In the genomic region with DNA sequence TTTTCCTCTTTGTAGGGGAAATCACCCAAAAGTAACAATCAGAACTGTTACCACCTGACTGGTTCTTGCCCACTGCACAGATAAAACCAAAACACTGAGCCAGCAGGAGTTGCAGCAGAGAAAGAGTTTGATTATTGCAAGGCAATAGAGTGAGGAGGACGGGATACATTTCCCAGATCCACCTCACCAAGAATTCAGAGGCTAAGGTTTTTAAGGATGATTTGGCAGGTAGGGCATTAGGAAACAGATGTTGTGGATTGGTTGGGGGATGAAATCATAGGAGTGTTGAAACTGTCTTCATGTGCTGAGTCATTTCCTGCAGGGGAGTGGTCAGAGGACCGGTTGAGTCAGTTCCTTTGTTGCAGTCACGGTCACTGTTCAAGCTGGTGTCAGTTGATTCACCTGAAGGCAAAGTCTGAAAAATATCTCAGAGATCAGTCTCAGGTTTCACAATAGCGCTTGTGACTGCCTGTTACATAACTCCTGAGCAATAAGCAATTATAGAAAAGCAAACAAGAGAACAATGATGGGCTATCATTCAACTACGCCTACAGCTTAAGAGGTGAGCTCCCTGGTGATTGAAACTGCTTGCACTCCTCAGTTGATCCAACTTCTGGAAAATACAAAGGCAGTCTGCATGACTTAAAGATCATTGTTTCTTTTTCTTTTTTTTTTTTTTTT, we compare ENCODE assay signal across 1 cellular context.
A peak's percentile ranks its signal among the peaks of the same experiment; 100 is the strongest.
TF ChIP-seq lines count a peak whose summit lies in the region.

No MANE protein-coding gene starts in this region.

TF ChIP-seq in GM12878, 131 proteins besides CTCF, POLR2A, EP300 and RAD21 (continued from another document):
- TF ChIP-seq, protein P1, sequence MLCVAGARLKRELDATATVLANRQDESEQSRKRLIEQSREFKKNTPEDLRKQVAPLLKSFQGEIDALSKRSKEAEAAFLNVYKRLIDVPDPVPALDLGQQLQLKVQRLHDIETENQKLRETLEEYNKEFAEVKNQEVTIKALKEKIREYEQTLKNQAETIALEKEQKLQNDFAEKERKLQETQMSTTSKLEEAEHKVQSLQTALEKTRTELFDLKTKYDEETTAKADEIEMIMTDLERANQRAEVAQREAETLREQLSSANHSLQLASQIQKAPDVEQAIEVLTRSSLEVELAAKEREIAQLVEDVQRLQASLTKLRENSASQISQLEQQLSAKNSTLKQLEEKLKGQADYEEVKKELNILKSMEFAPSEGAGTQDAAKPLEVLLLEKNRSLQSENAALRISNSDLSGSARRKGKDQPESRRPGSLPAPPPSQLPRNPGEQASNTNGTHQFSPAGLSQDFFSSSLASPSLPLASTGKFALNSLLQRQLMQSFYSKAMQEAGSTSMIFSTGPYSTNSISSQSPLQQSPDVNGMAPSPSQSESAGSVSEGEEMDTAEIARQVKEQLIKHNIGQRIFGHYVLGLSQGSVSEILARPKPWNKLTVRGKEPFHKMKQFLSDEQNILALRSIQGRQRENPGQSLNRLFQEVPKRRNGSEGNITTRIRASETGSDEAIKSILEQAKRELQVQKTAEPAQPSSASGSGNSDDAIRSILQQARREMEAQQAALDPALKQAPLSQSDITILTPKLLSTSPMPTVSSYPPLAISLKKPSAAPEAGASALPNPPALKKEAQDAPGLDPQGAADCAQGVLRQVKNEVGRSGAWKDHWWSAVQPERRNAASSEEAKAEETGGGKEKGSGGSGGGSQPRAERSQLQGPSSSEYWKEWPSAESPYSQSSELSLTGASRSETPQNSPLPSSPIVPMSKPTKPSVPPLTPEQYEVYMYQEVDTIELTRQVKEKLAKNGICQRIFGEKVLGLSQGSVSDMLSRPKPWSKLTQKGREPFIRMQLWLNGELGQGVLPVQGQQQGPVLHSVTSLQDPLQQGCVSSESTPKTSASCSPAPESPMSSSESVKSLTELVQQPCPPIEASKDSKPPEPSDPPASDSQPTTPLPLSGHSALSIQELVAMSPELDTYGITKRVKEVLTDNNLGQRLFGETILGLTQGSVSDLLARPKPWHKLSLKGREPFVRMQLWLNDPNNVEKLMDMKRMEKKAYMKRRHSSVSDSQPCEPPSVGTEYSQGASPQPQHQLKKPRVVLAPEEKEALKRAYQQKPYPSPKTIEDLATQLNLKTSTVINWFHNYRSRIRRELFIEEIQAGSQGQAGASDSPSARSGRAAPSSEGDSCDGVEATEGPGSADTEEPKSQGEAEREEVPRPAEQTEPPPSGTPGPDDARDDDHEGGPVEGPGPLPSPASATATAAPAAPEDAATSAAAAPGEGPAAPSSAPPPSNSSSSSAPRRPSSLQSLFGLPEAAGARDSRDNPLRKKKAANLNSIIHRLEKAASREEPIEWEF (IDR thresholded peaks at IDR 0.05; ENCODE audit: insufficient replicate concordance, low read depth, low read length): peak; percentile 4
- no peak for TF ChIP-seq HDAC6 (IDR thresholded peaks at IDR 0.05; ENCODE audit: unreplicated experiment)
- TF ChIP-seq BRCA1 (IDR thresholded peaks at IDR 0.05; ENCODE audit: low read depth, low read length): no peak
- TF ChIP-seq, protein P2, sequence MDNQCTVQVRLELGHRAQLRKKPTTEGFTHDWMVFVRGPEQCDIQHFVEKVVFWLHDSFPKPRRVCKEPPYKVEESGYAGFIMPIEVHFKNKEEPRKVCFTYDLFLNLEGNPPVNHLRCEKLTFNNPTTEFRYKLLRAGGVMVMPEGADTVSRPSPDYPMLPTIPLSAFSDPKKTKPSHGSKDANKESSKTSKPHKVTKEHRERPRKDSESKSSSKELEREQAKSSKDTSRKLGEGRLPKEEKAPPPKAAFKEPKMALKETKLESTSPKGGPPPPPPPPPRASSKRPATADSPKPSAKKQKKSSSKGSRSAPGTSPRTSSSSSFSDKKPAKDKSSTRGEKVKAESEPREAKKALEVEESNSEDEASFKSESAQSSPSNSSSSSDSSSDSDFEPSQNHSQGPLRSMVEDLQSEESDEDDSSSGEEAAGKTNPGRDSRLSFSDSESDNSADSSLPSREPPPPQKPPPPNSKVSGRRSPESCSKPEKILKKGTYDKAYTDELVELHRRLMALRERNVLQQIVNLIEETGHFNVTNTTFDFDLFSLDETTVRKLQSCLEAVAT (IDR thresholded peaks at IDR 0.05): peak; percentile 94
- TF ChIP-seq NR2F1 (conservative IDR thresholded peaks at IDR 0.05): peak; percentile 41; the same call in 1 of the 2 replicates
- TF ChIP-seq, protein P3, sequence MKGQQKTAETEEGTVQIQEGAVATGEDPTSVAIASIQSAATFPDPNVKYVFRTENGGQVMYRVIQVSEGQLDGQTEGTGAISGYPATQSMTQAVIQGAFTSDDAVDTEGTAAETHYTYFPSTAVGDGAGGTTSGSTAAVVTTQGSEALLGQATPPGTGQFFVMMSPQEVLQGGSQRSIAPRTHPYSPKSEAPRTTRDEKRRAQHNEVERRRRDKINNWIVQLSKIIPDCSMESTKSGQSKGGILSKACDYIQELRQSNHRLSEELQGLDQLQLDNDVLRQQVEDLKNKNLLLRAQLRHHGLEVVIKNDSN (IDR thresholded peaks at IDR 0.05; ENCODE audit: borderline replicate concordance, extremely low read length, insufficient read depth, low read depth, low read length): no peak
- peak; percentile 91 for TF ChIP-seq TCF12 (IDR thresholded peaks at IDR 0.05; ENCODE audit: low read depth, low read length)
- TF ChIP-seq, protein P4, sequence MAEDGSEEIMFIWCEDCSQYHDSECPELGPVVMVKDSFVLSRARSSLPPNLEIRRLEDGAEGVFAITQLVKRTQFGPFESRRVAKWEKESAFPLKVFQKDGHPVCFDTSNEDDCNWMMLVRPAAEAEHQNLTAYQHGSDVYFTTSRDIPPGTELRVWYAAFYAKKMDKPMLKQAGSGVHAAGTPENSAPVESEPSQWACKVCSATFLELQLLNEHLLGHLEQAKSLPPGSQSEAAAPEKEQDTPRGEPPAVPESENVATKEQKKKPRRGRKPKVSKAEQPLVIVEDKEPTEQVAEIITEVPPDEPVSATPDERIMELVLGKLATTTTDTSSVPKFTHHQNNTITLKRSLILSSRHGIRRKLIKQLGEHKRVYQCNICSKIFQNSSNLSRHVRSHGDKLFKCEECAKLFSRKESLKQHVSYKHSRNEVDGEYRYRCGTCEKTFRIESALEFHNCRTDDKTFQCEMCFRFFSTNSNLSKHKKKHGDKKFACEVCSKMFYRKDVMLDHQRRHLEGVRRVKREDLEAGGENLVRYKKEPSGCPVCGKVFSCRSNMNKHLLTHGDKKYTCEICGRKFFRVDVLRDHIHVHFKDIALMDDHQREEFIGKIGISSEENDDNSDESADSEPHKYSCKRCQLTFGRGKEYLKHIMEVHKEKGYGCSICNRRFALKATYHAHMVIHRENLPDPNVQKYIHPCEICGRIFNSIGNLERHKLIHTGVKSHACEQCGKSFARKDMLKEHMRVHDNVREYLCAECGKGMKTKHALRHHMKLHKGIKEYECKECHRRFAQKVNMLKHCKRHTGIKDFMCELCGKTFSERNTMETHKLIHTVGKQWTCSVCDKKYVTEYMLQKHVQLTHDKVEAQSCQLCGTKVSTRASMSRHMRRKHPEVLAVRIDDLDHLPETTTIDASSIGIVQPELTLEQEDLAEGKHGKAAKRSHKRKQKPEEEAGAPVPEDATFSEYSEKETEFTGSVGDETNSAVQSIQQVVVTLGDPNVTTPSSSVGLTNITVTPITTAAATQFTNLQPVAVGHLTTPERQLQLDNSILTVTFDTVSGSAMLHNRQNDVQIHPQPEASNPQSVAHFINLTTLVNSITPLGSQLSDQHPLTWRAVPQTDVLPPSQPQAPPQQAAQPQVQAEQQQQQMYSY (CRISPR knock-in tag; IDR thresholded peaks at IDR 0.05): no peak
- TF ChIP-seq SIX5 (IDR thresholded peaks at IDR 0.05; ENCODE audit: low read depth, low read length, severe bottlenecking): no peak
- no peak for TF ChIP-seq HCFC1 (IDR thresholded peaks at IDR 0.05; ENCODE audit: low read length)
